Comparison of ENCODE assay signal across 17 cellular contexts in the genomic region with DNA sequence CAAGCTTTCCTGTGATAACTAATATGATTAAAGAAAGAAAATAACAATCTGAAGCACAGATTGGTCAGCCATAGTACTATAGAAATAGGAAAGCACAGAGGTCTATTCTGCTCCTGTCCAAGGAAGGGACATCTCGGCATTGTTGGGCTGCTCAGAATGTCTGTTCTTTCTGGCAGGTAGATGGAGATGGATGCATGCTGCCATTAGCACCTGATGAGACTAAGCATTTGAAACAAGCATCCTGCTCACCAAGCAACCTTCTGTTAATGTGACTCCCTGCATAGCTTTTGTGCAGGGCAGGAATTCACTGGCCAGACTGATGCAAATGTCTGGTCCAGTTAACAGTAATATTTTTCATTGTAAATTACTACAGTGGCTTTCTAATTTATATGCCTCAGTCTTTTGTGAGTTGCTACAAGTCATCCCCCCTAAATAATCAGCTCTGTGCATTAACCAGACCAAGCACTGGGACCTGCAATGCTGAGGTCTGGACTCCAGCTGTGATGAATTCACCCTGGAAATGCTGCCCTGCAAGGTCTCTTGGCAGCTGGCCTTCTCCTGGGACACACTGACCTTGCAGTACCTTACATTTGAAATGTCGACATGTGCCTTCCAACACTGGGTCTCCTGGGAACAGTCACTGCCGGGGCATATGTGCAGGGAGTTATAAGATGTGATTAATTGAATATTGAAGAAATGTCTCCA.
DNase-seq lines count a peak whose midpoint lies in the region; TF ChIP-seq lines count a peak whose summit lies in the region.
"Had no signal": no experiment of that assay in that cellular context is flagged by ENCODE, and none has a peak within 500 bp of the region (broad histone marks: within the 10 kb centered on the region; RNA-seq: fewer than 3 reads in every experiment).

No MANE protein-coding gene starts in this region.

- H2BK120ac ChIP-seq in H9 (ENCODE audit: low read depth, low read length, poor library complexity, severe bottlenecking) = no peak overlapping the region

- H3K27ac Mint-ChIP-seq in H9 (peak overlapping the region; percentile 35 to 90 (median 43); a peak in 2 of 7 replicates), nephron progenitor cell (no peak overlapping the region)
- H3K27ac Mint-ChIP-seq: CD8-positive, alpha-beta memory T cell had no signal

- TF ChIP-seq RAD21 in neural cell (conservative IDR thresholded peaks at IDR 0.05) = no peak

- H2BK5ac ChIP-seq in H9 (ENCODE audit: insufficient read length, low read length) = no peak overlapping the region

- DNase-seq in H9 = peak; percentile 32
- DNase-seq in SHP77 treated with DMSO at 0.1 percent for 48 hours (lab: John Stamatoyannopoulos, UW) = peak; percentile 29
- peak; percentile 41 for DNase-seq in cerebellum (ENCODE audit: low spot score)
- DNase-seq in posterior cingulate gyrus = no peak
- DNase-seq in activated gamma-delta T cell treated with Interleukin-2 at 50 U/mL for 16 hours = no peak
- no peak for DNase-seq in nephron progenitor cell
- DNase-seq: CD8-positive, alpha-beta memory T cell; EL; Karpas-422; NCI-H2029 treated with DMSO at 0.1 percent for 48 hours; NCI-H510A treated with DMSO at 0.1 percent for 48 hours; NK-92 treated with Interleukin-12 subunit alpha and Interleukin-12 subunit beta, amount 100 ng/mL, for 24 hours; OCI-M1 had no signal

- H3K36me3 Mint-ChIP-seq in H9 (ENCODE audit: insufficient read depth in 1 of 3, low read depth in 3 of 3) = no peaks in the 10 kb centered on the region
- no peaks in the 10 kb centered on the region for H3K36me3 Mint-ChIP-seq in nephron progenitor cell (ENCODE audit: low read depth)
- H3K36me3 Mint-ChIP-seq: CD8-positive, alpha-beta memory T cell had no signal

- TF ChIP-seq CTCF in H9 (conservative IDR thresholded peaks at IDR 0.05) (no peak), neural cell (IDR thresholded peaks at IDR 0.05; ENCODE audit: poor library complexity, severe bottlenecking) (no peak), nephron progenitor cell (IDR thresholded peaks at IDR 0.05) (no peak)

- no peaks in the 10 kb centered on the region for H3K79me2 ChIP-seq in H9 (ENCODE audit: insufficient read depth, low read length)
- H3K79me2 ChIP-seq in neural cell (replicated peaks; ENCODE audit: insufficient read depth, low read length) = no peaks in the 10 kb centered on the region

- H3K9me3 ChIP-seq in H9 (ENCODE audit: control insufficient read depth, low read depth, low read length) = no peaks in the 10 kb centered on the region
- no peaks in the 10 kb centered on the region for H3K9me3 ChIP-seq in neural cell (ENCODE audit: low read length)
- H3K9me3 ChIP-seq: HAP-1 had no signal

- peaks cover 10 to 11% of the 10 kb centered on the region in 2 experiments for H3K4me1 Mint-ChIP-seq in H9
- H3K4me1 Mint-ChIP-seq in nephron progenitor cell = no peaks in the 10 kb centered on the region
- H3K4me1 Mint-ChIP-seq: CD8-positive, alpha-beta memory T cell had no signal

- H3K4me2 ChIP-seq in H9 (ENCODE audit: insufficient read depth, insufficient read length, low read length) = no peak overlapping the region
- no peak overlapping the region for H3K4me2 ChIP-seq in neural cell (ENCODE audit: low read length)

- intact Hi-C loops in posterior cingulate gyrus (cut with DNase I) = no loop called here

- H4K20me1 ChIP-seq in H9 (ENCODE audit: control insufficient read depth, insufficient read depth, insufficient read length) (no peaks in the 10 kb centered on the region), neural cell (ENCODE audit: insufficient read depth) (no peaks in the 10 kb centered on the region)

- H3K9me2 ChIP-seq in neural cell (ENCODE audit: insufficient read depth, low read length) = no peaks in the 10 kb centered on the region

- peak; percentile 66 for TF ChIP-seq EP300 in neural cell (conservative IDR thresholded peaks at IDR 0.05; ENCODE audit: poor library complexity, severe bottlenecking)

- H3K27me3 ChIP-seq in H9 (ENCODE audit: insufficient read depth, low read length) = no peaks in the 10 kb centered on the region
- no peaks in the 10 kb centered on the region for H3K27me3 ChIP-seq in neural cell (ENCODE audit: insufficient read depth, low read depth, low read length)

- H2BK15ac ChIP-seq in H9 (ENCODE audit: low read depth, low read length) = no peak overlapping the region

- no peak overlapping the region for H2BK12ac ChIP-seq in H9 (ENCODE audit: insufficient read length, low read depth, low read length)

- no peak overlapping the region for H2AFZ ChIP-seq in H9 (ENCODE audit: low read length)
- H2AFZ ChIP-seq in neural cell (ENCODE audit: low read depth, low read length) = no peak overlapping the region

- H3K27ac ChIP-seq in H9 (ENCODE audit: insufficient read length, low read depth, low read length) (no peak overlapping the region), neural cell (ENCODE audit: low read length) (peak overlapping the region; percentile 43)
- H3K27ac ChIP-seq: RWPE1, SK-N-MC had no signal

- no peak overlapping the region for H2BK20ac ChIP-seq in H9 (ENCODE audit: low read depth, low read length, poor library complexity, severe bottlenecking)

- no peak overlapping the region for H4K91ac ChIP-seq in H9 (ENCODE audit: insufficient read length, low read depth, low read length)

- no peaks in the 10 kb centered on the region for H3K23me2 ChIP-seq in H9 (ENCODE audit: insufficient read length, low read depth, low read length, poor library complexity, severe bottlenecking)

- H4K8ac ChIP-seq in H9 (replicated peaks; ENCODE audit: insufficient read length, low read depth, low read length) = no peak overlapping the region

- no peak overlapping the region for H3K14ac ChIP-seq in H9 (ENCODE audit: insufficient read depth, low read length)

- H3K4me3 Mint-ChIP-seq in H9 = peak overlapping the region in 1 of 2 experiments; percentile 14; a peak in 1 of 5 replicates
- H3K4me3 Mint-ChIP-seq in nephron progenitor cell = no peak overlapping the region
- H3K4me3 Mint-ChIP-seq: CD8-positive, alpha-beta memory T cell had no signal

- no peak overlapping the region for H3K56ac ChIP-seq in H9 (ENCODE audit: insufficient read length, low read depth, low read length)

- no peak overlapping the region for H3K18ac ChIP-seq in H9 (ENCODE audit: insufficient read length, low read depth, low read length)

- H3K27me3 Mint-ChIP-seq in H9 (ENCODE audit: low read depth) (no peaks in the 10 kb centered on the region), nephron progenitor cell (ENCODE audit: low read depth, poor library complexity) (peaks cover 11% of the 10 kb centered on the region)
- H3K27me3 Mint-ChIP-seq: CD8-positive, alpha-beta memory T cell had no signal

- no CpG with 5 or more reads among the region's 3 CpGs for WGBS in H9 (ENCODE audit: extremely low coverage, insufficient read length, low lambda C conversion rate)

- H3F3A ChIP-seq in neural cell (ENCODE audit: insufficient read depth, low read length, poor library complexity, severe bottlenecking) = no peaks in the 10 kb centered on the region

- no peak overlapping the region for H4K5ac ChIP-seq in H9 (ENCODE audit: insufficient read length, low read depth, low read length)

- no peak overlapping the region for H2AK5ac ChIP-seq in H9 (ENCODE audit: insufficient read length, low read length)

- no peak overlapping the region for H3K23ac ChIP-seq in H9 (ENCODE audit: insufficient read length, low read depth, low read length)

- H3K36me3 ChIP-seq in neural cell (ENCODE audit: insufficient read depth, low read length) = no peaks in the 10 kb centered on the region
- H3K36me3 ChIP-seq: HAP-1 had no signal

- peaks cover 6% of the 10 kb centered on the region for H3K4me1 ChIP-seq in H9 (ENCODE audit: insufficient read depth, low read length)
- H3K4me1 ChIP-seq: HAP-1 had no signal

- H3K9me3 Mint-ChIP-seq in H9 = no peaks in the 10 kb centered on the region
- no peaks in the 10 kb centered on the region for H3K9me3 Mint-ChIP-seq in nephron progenitor cell

- H3T11ph ChIP-seq in H9 (ENCODE audit: low read length) = no peak overlapping the region

- no peak overlapping the region for H3K4ac ChIP-seq in H9 (ENCODE audit: low read depth, low read length)

- H3K4me3 ChIP-seq in neural cell (ENCODE audit: low read length) = no peak overlapping the region
- H3K4me3 ChIP-seq: HAP-1, SK-N-MC had no signal

- H3K9ac ChIP-seq in H9 (ENCODE audit: extremely low read depth, insufficient read length, low read length) (no peak overlapping the region), neural cell (ENCODE audit: low read length) (no peak overlapping the region)

- no peaks in the 10 kb centered on the region for H3K79me1 ChIP-seq in H9 (ENCODE audit: insufficient read depth, low read depth, low read length, poor library complexity, severe bottlenecking)

TF ChIP-seq in neural cell, 6 proteins besides CTCF, POLR2A, EP300 and RAD21 (continues in another document):
- TF ChIP-seq POLR2AphosphoS5 (IDR thresholded peaks at IDR 0.05) = peak; percentile 29
- no peak for TF ChIP-seq REST (IDR thresholded peaks at IDR 0.05; ENCODE audit: borderline replicate concordance)
- TF ChIP-seq SMC3 (conservative IDR thresholded peaks at IDR 0.05; ENCODE audit: poor library complexity) = no peak
- TF ChIP-seq MXI1 (conservative IDR thresholded peaks at IDR 0.05; ENCODE audit: poor library complexity, severe bottlenecking) = no peak
- TF ChIP-seq EZH2 (IDR thresholded peaks at IDR 0.05; ENCODE audit: borderline replicate concordance, insufficient read depth, low read length, poor library complexity, severe bottlenecking) = no peak

Comparison
In these comparisons a context has a peak if more than half of its experiments do, and no peak if none do; other contexts are left out.
1. DNase-seq: peak in H9 (single experiment), SHP77 treated with DMSO at 0.1 percent for 48 hours (single experiment) and cerebellum (single experiment); none in posterior cingulate gyrus (0 of 10), activated gamma-delta T cell treated with Interleukin-2 at 50 U/mL for 16 hours (single experiment) and nephron progenitor cell (single experiment).